24 cellular contexts compared by ENCODE assay signal in genomic region chr2:70795164-70795995, GRCh38. TPM values are rescaled to one million over a fixed set of nuclear protein-coding genes. Genes with fewer than 3 reads are reported as not detected.
DNase-seq lines count a peak whose midpoint lies in the region; ATAC-seq and TF ChIP-seq lines count a peak whose summit lies in the region.
"Had no signal": no experiment of that assay in that cellular context is flagged by ENCODE, and none has a peak within 500 bp of the region (broad histone marks: within the 10 kb centered on the region; RNA-seq: fewer than 3 reads in every experiment).

No MANE protein-coding gene starts in this region.

- H3K4ac ChIP-seq in mesendoderm (ENCODE audit: low read depth, low read length): no peak overlapping the region

- H3K56ac ChIP-seq in mesendoderm (ENCODE audit: low read length): peak overlapping the region; percentile 36

- H3K4me2 ChIP-seq in Loucy (ENCODE audit: low read depth, low read length, poor library complexity, severe bottlenecking): no peak overlapping the region
- H3K4me2 ChIP-seq in mesendoderm (ENCODE audit: low read length): no peak overlapping the region
- H3K4me2 ChIP-seq: A549 had no signal

- WGBS in mesendoderm (ENCODE audit: extremely low coverage, insufficient coverage, low lambda C conversion rate): no CpG with 5 or more reads among the region's 4 CpGs

- no peak overlapping the region for H2BK120ac ChIP-seq in mesendoderm (ENCODE audit: low read depth, low read length)

- H2AK5ac ChIP-seq in mesendoderm (ENCODE audit: low read length): no peak overlapping the region

- no peak for TF ChIP-seq CTCF in Loucy (conservative IDR thresholded peaks at IDR 0.05; ENCODE audit: low read length)

- peak; percentile 59 for ATAC-seq in activated naive CD8-positive, alpha-beta T cell treated with anti-CD3 and anti-CD28 coated beads, Interleukin-2, amount 50 U/mL, for 24 hours
- ATAC-seq: A549, GM12878 had no signal

- no peaks in the 10 kb centered on the region for H3K36me3 Mint-ChIP-seq in activated naive CD8-positive, alpha-beta T cell treated with anti-CD3 and anti-CD28 coated beads, Interleukin-2, amount 50 U/mL, for 24 hours (ENCODE audit: low read depth)
- no peaks in the 10 kb centered on the region for H3K36me3 Mint-ChIP-seq in activated naive CD8-positive, alpha-beta T cell treated with anti-CD3 and anti-CD28 coated beads for 36 hours

- peak overlapping the region; percentile 32 for H3K23ac ChIP-seq in mesendoderm (ENCODE audit: low read length)

- no peak overlapping the region for H4K5ac ChIP-seq in mesendoderm (ENCODE audit: low read length)

- no peak overlapping the region for H3K27ac ChIP-seq in mesendoderm (ENCODE audit: low read depth, low read length)
- H3K27ac ChIP-seq: A549, GM23248 had no signal

- H3K9me3 Mint-ChIP-seq in activated naive CD8-positive, alpha-beta T cell treated with anti-CD3 and anti-CD28 coated beads, Interleukin-2, amount 50 U/mL, for 24 hours: no peaks in the 10 kb centered on the region
- H3K9me3 Mint-ChIP-seq in activated naive CD8-positive, alpha-beta T cell treated with anti-CD3 and anti-CD28 coated beads for 36 hours: no peaks in the 10 kb centered on the region
- H3K9me3 Mint-ChIP-seq: CD4-positive, alpha-beta T cell had no signal

- H3K9ac ChIP-seq in Loucy (ENCODE audit: low read depth, low read length, poor library complexity, severe bottlenecking) (no peak overlapping the region), mesendoderm (ENCODE audit: low read length) (peak overlapping the region; percentile 12)
- H3K9ac ChIP-seq: GM23248 had no signal

- no peaks in the 10 kb centered on the region for H3F3A ChIP-seq in Loucy (ENCODE audit: low read depth)

- H3K79me1 ChIP-seq in mesendoderm (ENCODE audit: low read length): no peaks in the 10 kb centered on the region

- H4K8ac ChIP-seq in mesendoderm (ENCODE audit: low read depth, low read length): no peak overlapping the region

- 0 out of 2 replicates have a peak overlapping the region, but pooled peaks have one; percentile 1 for H2AFZ ChIP-seq in Loucy (ENCODE audit: low read length)
- H2AFZ ChIP-seq: GM23248 had no signal

- H3K4me1 Mint-ChIP-seq in activated naive CD8-positive, alpha-beta T cell treated with anti-CD3 and anti-CD28 coated beads, Interleukin-2, amount 50 U/mL, for 24 hours: peaks cover 12% of the 10 kb centered on the region
- peaks cover 2% of the 10 kb centered on the region for H3K4me1 Mint-ChIP-seq in activated naive CD8-positive, alpha-beta T cell treated with anti-CD3 and anti-CD28 coated beads for 36 hours

- H4K20me1 ChIP-seq in Loucy (ENCODE audit: insufficient read depth, low read length, poor library complexity, severe bottlenecking): no peaks in the 10 kb centered on the region
- H4K20me1 ChIP-seq: BLaER1 treated with 17β-estradiol and CSF1 and Interleukin-3, amounts not matched to agents 10 nM and 100 nM had no signal

- H3K27me3 ChIP-seq in Loucy (ENCODE audit: insufficient read depth, low read length, poor library complexity, severe bottlenecking): no peaks in the 10 kb centered on the region
- H3K27me3 ChIP-seq in mesendoderm (ENCODE audit: insufficient read depth, low read length, poor library complexity): peaks cover 17% of the 10 kb centered on the region

- no peak overlapping the region for H2BK5ac ChIP-seq in mesendoderm (ENCODE audit: low read length)

- no peaks in the 10 kb centered on the region for H3K4me1 ChIP-seq in Loucy (ENCODE audit: insufficient read depth, low read length, poor library complexity, severe bottlenecking)
- H3K4me1 ChIP-seq in mesendoderm (ENCODE audit: control insufficient read depth, low read depth, low read length): peaks cover 16% of the 10 kb centered on the region
- H3K4me1 ChIP-seq: BE2C had no signal

- H3K27ac Mint-ChIP-seq in activated naive CD8-positive, alpha-beta T cell treated with anti-CD3 and anti-CD28 coated beads, Interleukin-2, amount 50 U/mL, for 24 hours: no peak overlapping the region
- no peak overlapping the region for H3K27ac Mint-ChIP-seq in activated naive CD8-positive, alpha-beta T cell treated with anti-CD3 and anti-CD28 coated beads for 36 hours
- H3K27ac Mint-ChIP-seq: CD4-positive, alpha-beta T cell; CD8-positive, alpha-beta memory T cell; H9 had no signal

- H3K79me2 ChIP-seq in Loucy (ENCODE audit: insufficient read depth, low read length) (no peaks in the 10 kb centered on the region), mesendoderm (ENCODE audit: control insufficient read depth, insufficient read depth, low read length) (no peaks in the 10 kb centered on the region)

- H3K4me3 Mint-ChIP-seq in activated naive CD8-positive, alpha-beta T cell treated with anti-CD3 and anti-CD28 coated beads, Interleukin-2, amount 50 U/mL, for 24 hours: no peak overlapping the region
- no peak overlapping the region for H3K4me3 Mint-ChIP-seq in activated naive CD8-positive, alpha-beta T cell treated with anti-CD3 and anti-CD28 coated beads for 36 hours
- H3K4me3 Mint-ChIP-seq: CD14-positive monocyte; CD4-positive, alpha-beta T cell; CD8-positive, alpha-beta memory T cell; H9 had no signal

- no peaks in the 10 kb centered on the region for H3K9me2 ChIP-seq in Loucy (replicated peaks; ENCODE audit: low read depth, low read length)

- no peak overlapping the region for H2BK15ac ChIP-seq in mesendoderm (replicated peaks; ENCODE audit: low read depth)

- H3K4me3 ChIP-seq in Loucy (ENCODE audit: low read length, poor library complexity, severe bottlenecking) (no peak overlapping the region), mesendoderm (ENCODE audit: low read length) (no peak overlapping the region)
- H3K4me3 ChIP-seq: A549; BLaER1 treated with 17β-estradiol and CSF1 and Interleukin-3, amounts not matched to agents 10 nM and 100 nM; GM12878; GM23248 had no signal

- H3K36me3 ChIP-seq in Loucy (ENCODE audit: insufficient read depth, low read length) (no peaks in the 10 kb centered on the region), mesendoderm (ENCODE audit: control insufficient read depth, insufficient read depth, low read length) (no peaks in the 10 kb centered on the region)
- H3K36me3 ChIP-seq: BE2C; BLaER1 treated with 17β-estradiol and CSF1 and Interleukin-3, amounts not matched to agents 10 nM and 100 nM had no signal

- no peak overlapping the region for H3K18ac ChIP-seq in mesendoderm (ENCODE audit: low read length)

- DNase-seq in activated naive CD8-positive, alpha-beta T cell treated with anti-CD3 and anti-CD28 coated beads, Interleukin-2, amount 50 U/mL, for 24 hours: peak; percentile 11
- DNase-seq in activated naive CD8-positive, alpha-beta T cell treated with anti-CD3 and anti-CD28 coated beads for 36 hours: no peak
- DNase-seq in mesendoderm (peak; percentile 34), NCI-H1092 treated with DMSO at 0.1 percent for 48 hours (lab: John Stamatoyannopoulos, UW) (no peak), SKM-1 (lab: John Stamatoyannopoulos, UW; ENCODE audit: unreplicated experiment) (no peak)
- no peak for DNase-seq in activated CD4-positive, alpha-beta T cell treated with anti-CD3 and anti-CD28 coated beads for 1 hour
- DNase-seq: 8988T; ACHN; AML-193; BE2C; CD4-positive, alpha-beta T cell; CD8-positive, alpha-beta memory T cell; DMS 273 treated with DMSO at 0.1 percent for 48 hours; DMS79; EL; GDM1; GM23248; H9 had no signal

- no peaks in the 10 kb centered on the region for H3K9me3 ChIP-seq in Loucy (ENCODE audit: insufficient read depth, low read depth, low read length)
- H3K9me3 ChIP-seq: BE2C had no signal

- peaks cover 21% of the 10 kb centered on the region for H3K27me3 Mint-ChIP-seq in activated naive CD8-positive, alpha-beta T cell treated with anti-CD3 and anti-CD28 coated beads, Interleukin-2, amount 50 U/mL, for 24 hours
- H3K27me3 Mint-ChIP-seq in activated naive CD8-positive, alpha-beta T cell treated with anti-CD3 and anti-CD28 coated beads for 36 hours: peaks cover 27% of the 10 kb centered on the region

RNA-seq across cellular contexts. Expression of gene FIGLA, which starts 4.9 kb away (rescaled TPM):
- total RNA-seq in activated naive CD8-positive, alpha-beta T cell treated with anti-CD3 and anti-CD28 coated beads for 36 hours: not detected
- not detected for polyA plus RNA-seq in mesendoderm (2013, experiment 1 of 2)
- not detected for polyA plus RNA-seq in mesendoderm (2013, experiment 2 of 2)
- total RNA-seq: CD4-positive, alpha-beta T cell; CD8-positive, alpha-beta memory T cell; GM12878; GM23248; H4; H9 had no signal
- polyA plus RNA-seq: A549; CD14-positive monocyte; CD8-positive, alpha-beta memory T cell; GM12878; GM23248 had no signal

RNA-seq across cellular contexts. Expression of gene CLEC4F, which starts 25.0 kb away (rescaled TPM):
- not detected for total RNA-seq in activated naive CD8-positive, alpha-beta T cell treated with anti-CD3 and anti-CD28 coated beads for 36 hours
- not detected for polyA plus RNA-seq in mesendoderm (2013, experiment 1 of 2)
- polyA plus RNA-seq in mesendoderm (2013, experiment 2 of 2): not detected
- total RNA-seq: CD4-positive, alpha-beta T cell; CD8-positive, alpha-beta memory T cell; GM12878; GM23248; H4; H9 had no signal
- polyA plus RNA-seq: A549; CD8-positive, alpha-beta memory T cell; GM23248 had no signal

RNA-seq across cellular contexts. Expression of gene ADD2, which starts 27.4 kb away (rescaled TPM):
- total RNA-seq in activated naive CD8-positive, alpha-beta T cell treated with anti-CD3 and anti-CD28 coated beads for 36 hours: 10 to 100 TPM; 33.2 to 36.1 TPM
- 160 TPM for polyA plus RNA-seq in mesendoderm (2013, experiment 1 of 2)
- polyA plus RNA-seq in mesendoderm (2013, experiment 2 of 2): 173 TPM
- total RNA-seq: GM23248 had no signal
- polyA plus RNA-seq: GM23248 had no signal

RNA-seq across cellular contexts. Expression of gene CD207, which starts 40.2 kb away (rescaled TPM):
- not detected for total RNA-seq in activated naive CD8-positive, alpha-beta T cell treated with anti-CD3 and anti-CD28 coated beads for 36 hours
- polyA plus RNA-seq in mesendoderm (2013, experiment 1 of 2): not detected
- not detected for polyA plus RNA-seq in mesendoderm (2013, experiment 2 of 2)
- total RNA-seq: CD8-positive, alpha-beta memory T cell; GM12878; GM23248; H4; H9 had no signal
- polyA plus RNA-seq: CD14-positive monocyte; CD8-positive, alpha-beta memory T cell; GM12878; GM23248 had no signal

Comparison
In these comparisons a context has a peak if more than half of its experiments do, and no peak if none do; other contexts are left out.
1. DNase-seq: peak in activated naive CD8-positive, alpha-beta T cell treated with anti-CD3 and anti-CD28 coated beads, Interleukin-2, amount 50 U/mL, for 24 hours (single experiment) and mesendoderm (single experiment); none in activated naive CD8-positive, alpha-beta T cell treated with anti-CD3 and anti-CD28 coated beads for 36 hours (single experiment), activated CD4-positive, alpha-beta T cell treated with anti-CD3 and anti-CD28 coated beads for 1 hour (single experiment), NCI-H1092 treated with DMSO at 0.1 percent for 48 hours (single experiment) and SKM-1 (single experiment).